In the genomic region with DNA sequence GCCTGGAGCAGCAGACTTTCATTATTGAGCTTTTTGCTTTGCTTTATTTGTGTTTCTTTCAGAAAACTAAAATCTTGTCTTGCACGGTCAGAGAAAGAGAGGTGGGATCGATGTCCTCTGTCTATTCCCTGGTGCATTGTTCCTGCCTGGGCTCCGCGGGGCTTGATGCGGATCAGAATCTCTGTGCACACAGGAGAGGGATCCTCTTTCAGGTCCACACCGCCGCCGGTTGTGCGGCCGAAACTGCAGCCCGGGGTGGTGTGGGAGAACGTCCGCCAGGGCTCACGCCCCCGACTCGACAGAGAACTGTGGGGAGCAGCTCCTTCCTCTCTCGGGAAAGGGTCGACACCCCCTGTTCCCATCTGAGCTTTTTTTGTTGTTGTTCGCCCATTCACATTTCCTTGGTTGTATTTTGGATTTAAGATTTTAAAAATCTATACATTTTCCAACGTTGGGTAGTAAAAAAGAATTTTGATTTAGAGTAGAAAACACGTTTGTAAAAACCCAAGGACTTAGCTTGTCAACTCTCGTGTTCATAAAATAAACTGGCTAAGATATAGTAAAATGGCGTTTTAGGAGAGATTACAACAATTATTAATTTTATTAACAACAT, we compare ENCODE assay signal across 8 cellular contexts. TPM values are rescaled to one million over a fixed set of nuclear protein-coding genes. Genes with fewer than 3 reads are reported as not detected.
DNase-seq lines count a peak whose midpoint lies in the region; ATAC-seq and TF ChIP-seq lines count a peak whose summit lies in the region.

No MANE protein-coding gene starts in this region.

- no peaks in the 10 kb centered on the region for H3K27me3 Mint-ChIP-seq in nephron (ENCODE audit: low read depth)

- no peak for TF ChIP-seq CTCF in nephron (IDR thresholded peaks at IDR 0.05; ENCODE audit: unreplicated experiment in 3 of 3)
- TF ChIP-seq CTCF in foreskin keratinocyte (conservative IDR thresholded peaks at IDR 0.05) = no peak

- peak overlapping the region; percentile 80 to 85 (median 80) for H3K4me3 Mint-ChIP-seq in nephron

- peaks cover 46% of the 10 kb centered on the region for H3K4me1 Mint-ChIP-seq in nephron

- DNase-seq in NCI-H345 treated with DMSO at 0.1 percent for 48 hours (lab: John Stamatoyannopoulos, UW; ENCODE audit: unreplicated experiment) = peak; percentile 55
- peak; percentile 32 to 46 for DNase-seq in erythroblast (lab: John Stamatoyannopoulos, UW)
- no peak for DNase-seq in effector CD4-positive, alpha-beta T cell
- DNase-seq in foreskin keratinocyte = no peak
- DNase-seq in NK-92 (lab: John Stamatoyannopoulos, UW; ENCODE audit: unreplicated experiment) = no peak

- no peaks in the 10 kb centered on the region for H3K4me1 ChIP-seq in foreskin keratinocyte

- no peaks in the 10 kb centered on the region for H3K9me3 Mint-ChIP-seq in nephron

- ATAC-seq in GM18511 (IDR thresholded peaks at IDR 0.05; ENCODE audit: unreplicated experiment) = peak; percentile 64
- no peak for ATAC-seq in GM19035 (IDR thresholded peaks at IDR 0.05; ENCODE audit: unreplicated experiment)
- no peak for ATAC-seq in foreskin keratinocyte

- no peaks in the 10 kb centered on the region for H3K27me3 ChIP-seq in foreskin keratinocyte

- H3K27ac ChIP-seq in foreskin keratinocyte = no peak overlapping the region

- H3K36me3 Mint-ChIP-seq in nephron (ENCODE audit: low read depth) = no peaks in the 10 kb centered on the region

- no peak for TF ChIP-seq POLR2A in erythroblast (IDR thresholded peaks at IDR 0.05; ENCODE audit: low read length)

- H3K27ac Mint-ChIP-seq in nephron = peak overlapping the region; percentile 97 to 100 (median 98)

RNA-seq across cellular contexts. Expression of gene ZNF516, which starts 23.6 kb away (rescaled TPM):
- 11.7 and 14.6 TPM in 2 replicates for total RNA-seq in foreskin keratinocyte
- polyA plus RNA-seq in foreskin keratinocyte = 5.9 and 8.2 TPM in 2 replicates

Comparison
In these comparisons a context has a peak if more than half of its experiments do, and no peak if none do; other contexts are left out.
1. DNase-seq: peak in NCI-H345 treated with DMSO at 0.1 percent for 48 hours (single experiment) and erythroblast (2 of 2); none in effector CD4-positive, alpha-beta T cell (single experiment), foreskin keratinocyte (0 of 2) and NK-92 (single experiment).